19 cellular contexts compared by ENCODE assay signal in the genomic region with DNA sequence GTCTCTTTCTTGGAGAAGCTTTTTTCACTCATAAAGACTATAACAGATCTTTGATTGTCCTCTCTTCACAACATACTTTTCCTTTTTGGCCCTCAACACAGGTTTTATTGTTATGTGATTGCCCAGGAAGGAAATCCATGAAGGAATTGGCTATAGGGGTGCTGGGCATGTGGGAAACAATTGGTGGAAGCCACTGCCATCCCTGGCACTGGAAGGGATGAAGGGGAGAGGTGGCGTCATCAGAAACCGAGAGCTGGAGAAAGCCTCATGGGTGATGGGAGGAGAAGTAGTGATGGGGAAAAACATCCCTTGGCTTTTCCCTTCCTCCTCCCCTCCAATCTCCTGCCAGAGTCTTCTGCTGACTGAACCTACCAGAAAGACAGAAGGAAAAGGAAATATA.
DNase-seq lines count a peak whose midpoint lies in the region; TF ChIP-seq lines count a peak whose summit lies in the region.
"Had no signal": no experiment of that assay in that cellular context is flagged by ENCODE, and none has a peak within 500 bp of the region (broad histone marks: within the 10 kb centered on the region; RNA-seq: fewer than 3 reads in every experiment).

No MANE protein-coding gene starts in this region.

- no peaks in the 10 kb centered on the region for H3K36me3 Mint-ChIP-seq in activated CD4-positive, alpha-beta T cell treated with anti-CD3 and anti-CD28 coated beads, Interleukin-2, amount 10 ng/mL, durations not matched to agents 24 days and 14 days (ENCODE audit: low read depth)
- H3K36me3 Mint-ChIP-seq in activated CD4-positive, alpha-beta T cell treated with anti-CD3 and anti-CD28 coated beads, Interleukin-2, amount 10 ng/mL, durations not matched to agents 7 days and 5 days (ENCODE audit: low read depth) = no peaks in the 10 kb centered on the region
- peaks cover 0 to 7% (median 4%) of the 10 kb centered on the region in 3 donors for H3K36me3 Mint-ChIP-seq in immature natural killer cell
- H3K36me3 Mint-ChIP-seq: CD4-positive, CD25-positive, alpha-beta regulatory T cell; CD8-positive, alpha-beta T cell had no signal

- 100% methylated on average over 2 of the region's 2 CpGs for WGBS in smooth muscle cell (ENCODE audit: low lambda C conversion rate)

- H4K20me1 ChIP-seq in smooth muscle cell (ENCODE audit: low read depth) = no peaks in the 10 kb centered on the region
- H4K20me1 ChIP-seq: BLaER1 had no signal

- H3K36me3 ChIP-seq in smooth muscle cell (ENCODE audit: low read depth) = no peaks in the 10 kb centered on the region
- H3K36me3 ChIP-seq: BLaER1 had no signal

- H3K4me1 Mint-ChIP-seq in activated CD4-positive, alpha-beta T cell treated with anti-CD3 and anti-CD28 coated beads, Interleukin-2, amount 10 ng/mL, durations not matched to agents 24 days and 14 days = no peaks in the 10 kb centered on the region
- no peaks in the 10 kb centered on the region for H3K4me1 Mint-ChIP-seq in activated CD4-positive, alpha-beta T cell treated with anti-CD3 and anti-CD28 coated beads, Interleukin-2, amount 10 ng/mL, durations not matched to agents 7 days and 5 days
- no peaks in the 10 kb centered on the region for H3K4me1 Mint-ChIP-seq in immature natural killer cell
- H3K4me1 Mint-ChIP-seq: B cell; CD4-positive, CD25-positive, alpha-beta regulatory T cell had no signal

- no peaks in the 10 kb centered on the region for H3K27me3 ChIP-seq in smooth muscle cell (ENCODE audit: low read depth)
- H3K27me3 ChIP-seq: BLaER1 had no signal

- no peaks in the 10 kb centered on the region for H3F3A ChIP-seq in smooth muscle cell (ENCODE audit: low read depth)

- CTCF ChIA-PET in activated CD4-positive, alpha-beta T cell treated with anti-CD3 and anti-CD28 coated beads, Interleukin-2, amount 10 ng/mL, durations not matched to agents 7 days and 5 days (lab: Charles Lee) = interaction anchor here (0.6 kb wide), 1 partner anchor 653 kb away, joined by 3 read pairs; no protein-coding TSS in a partner anchor

- H3K9me3 Mint-ChIP-seq in activated CD4-positive, alpha-beta T cell treated with anti-CD3 and anti-CD28 coated beads, Interleukin-2, amount 10 ng/mL, durations not matched to agents 24 days and 14 days = no peaks in the 10 kb centered on the region
- H3K9me3 Mint-ChIP-seq in activated CD4-positive, alpha-beta T cell treated with anti-CD3 and anti-CD28 coated beads, Interleukin-2, amount 10 ng/mL, durations not matched to agents 7 days and 5 days = no peaks in the 10 kb centered on the region
- H3K9me3 Mint-ChIP-seq in immature natural killer cell = no peaks in the 10 kb centered on the region
- H3K9me3 Mint-ChIP-seq: CD4-positive, CD25-positive, alpha-beta regulatory T cell; CD8-positive, alpha-beta T cell; GM23338; H9 had no signal

- no peak overlapping the region for H3K9ac ChIP-seq in smooth muscle cell (ENCODE audit: low read depth)
- H3K9ac ChIP-seq: BLaER1 had no signal

- H3K27me3 Mint-ChIP-seq in activated CD4-positive, alpha-beta T cell treated with anti-CD3 and anti-CD28 coated beads, Interleukin-2, amount 10 ng/mL, durations not matched to agents 24 days and 14 days = no peaks in the 10 kb centered on the region
- no peaks in the 10 kb centered on the region for H3K27me3 Mint-ChIP-seq in activated CD4-positive, alpha-beta T cell treated with anti-CD3 and anti-CD28 coated beads, Interleukin-2, amount 10 ng/mL, durations not matched to agents 7 days and 5 days
- peaks cover 0 to 4% (median 0%) of the 10 kb centered on the region in 3 donors for H3K27me3 Mint-ChIP-seq in immature natural killer cell (ENCODE audit: low read depth in 3 of 3)
- H3K27me3 Mint-ChIP-seq: B cell; CD4-positive, CD25-positive, alpha-beta regulatory T cell had no signal

- H3K79me2 ChIP-seq in smooth muscle cell (ENCODE audit: low read depth) = no peaks in the 10 kb centered on the region

- DNase-seq in activated CD4-positive, alpha-beta T cell treated with anti-CD3 and anti-CD28 coated beads, Interleukin-2, amount 10 ng/mL, durations not matched to agents 24 days and 14 days = peak; percentile 22
- DNase-seq in activated CD4-positive, alpha-beta T cell treated with anti-CD3 and anti-CD28 coated beads, Interleukin-2, amount 10 ng/mL, durations not matched to agents 7 days and 5 days = no peak
- peak; percentile 11 to 39 for DNase-seq in lung microvascular endothelial cell (ENCODE audit: low read depth in 2 of 2)
- no peak for DNase-seq in smooth muscle cell (lab: John Stamatoyannopoulos, UW; ENCODE audit: unreplicated experiment)
- no peak for DNase-seq in immature natural killer cell
- no peak for DNase-seq in NCI-H446 (lab: John Stamatoyannopoulos, UW)
- DNase-seq: CD4-positive, CD25-positive, alpha-beta regulatory T cell; CD8-positive, alpha-beta T cell; DMS 273 treated with DMSO at 0.1 percent for 48 hours; DMS79; EL; GDM1; H9 had no signal

- intact Hi-C loops in activated CD4-positive, alpha-beta T cell treated with anti-CD3 and anti-CD28 coated beads, Interleukin-2, amount 10 ng/mL, durations not matched to agents 24 days and 14 days (cut with micrococcal nuclease) = no loop called here

- peak overlapping the region; percentile 38 for H3K27ac ChIP-seq in smooth muscle cell (ENCODE audit: low read depth)
- H3K27ac ChIP-seq: 22Rv1, BLaER1, C4-2B had no signal

- no peak for TF ChIP-seq CTCF in smooth muscle cell (IDR thresholded peaks at IDR 0.05; ENCODE audit: borderline replicate concordance, insufficient read depth, poor library complexity, severe bottlenecking)

- H3K4me1 ChIP-seq in smooth muscle cell (ENCODE audit: low read depth) = no peaks in the 10 kb centered on the region
- H3K4me1 ChIP-seq: BLaER1 had no signal

- no peaks in the 10 kb centered on the region for H3K9me3 ChIP-seq in smooth muscle cell (replicated peaks; ENCODE audit: low read depth)
- H3K9me3 ChIP-seq: BLaER1 had no signal

- no peak overlapping the region for H3K4me2 ChIP-seq in smooth muscle cell
- H3K4me2 ChIP-seq: BLaER1, GM23338 had no signal

- H2AFZ ChIP-seq in smooth muscle cell (ENCODE audit: low read depth) = no peak overlapping the region
- H2AFZ ChIP-seq: GM23338 had no signal

- no peak overlapping the region for H3K4me3 ChIP-seq in smooth muscle cell
- H3K4me3 ChIP-seq: BLaER1, GM12878, GM23338 had no signal

- POLR2A ChIA-PET in activated CD4-positive, alpha-beta T cell treated with anti-CD3 and anti-CD28 coated beads, Interleukin-2, amount 10 ng/mL, durations not matched to agents 7 days and 5 days (lab: Charles Lee) = no interaction called here

- H3K4me3 Mint-ChIP-seq in activated CD4-positive, alpha-beta T cell treated with anti-CD3 and anti-CD28 coated beads, Interleukin-2, amount 10 ng/mL, durations not matched to agents 24 days and 14 days = no peak overlapping the region
- H3K4me3 Mint-ChIP-seq in activated CD4-positive, alpha-beta T cell treated with anti-CD3 and anti-CD28 coated beads, Interleukin-2, amount 10 ng/mL, durations not matched to agents 7 days and 5 days = no peak overlapping the region
- H3K4me3 Mint-ChIP-seq in immature natural killer cell = no peak overlapping the region
- H3K4me3 Mint-ChIP-seq: B cell; CD4-positive, CD25-positive, alpha-beta regulatory T cell; CD8-positive, alpha-beta T cell; GM23338; H9 had no signal

- H3K27ac Mint-ChIP-seq in activated CD4-positive, alpha-beta T cell treated with anti-CD3 and anti-CD28 coated beads, Interleukin-2, amount 10 ng/mL, durations not matched to agents 24 days and 14 days = no peak overlapping the region
- no peak overlapping the region for H3K27ac Mint-ChIP-seq in activated CD4-positive, alpha-beta T cell treated with anti-CD3 and anti-CD28 coated beads, Interleukin-2, amount 10 ng/mL, durations not matched to agents 7 days and 5 days
- H3K27ac Mint-ChIP-seq in immature natural killer cell = no peak overlapping the region
- H3K27ac Mint-ChIP-seq: B cell; CD4-positive, CD25-positive, alpha-beta regulatory T cell; CD8-positive, alpha-beta T cell; GM23338; H9 had no signal

Comparison
In these comparisons a context has a peak if more than half of its experiments do, and no peak if none do; other contexts are left out.
1. DNase-seq: peak in activated CD4-positive, alpha-beta T cell treated with anti-CD3 and anti-CD28 coated beads, Interleukin-2, amount 10 ng/mL, durations not matched to agents 24 days and 14 days (single experiment) and lung microvascular endothelial cell (2 of 2); none in activated CD4-positive, alpha-beta T cell treated with anti-CD3 and anti-CD28 coated beads, Interleukin-2, amount 10 ng/mL, durations not matched to agents 7 days and 5 days (single experiment), smooth muscle cell (single experiment), immature natural killer cell (0 of 3) and NCI-H446 (0 of 2).